In genomic region chr11:105641433-105641832, GRCh38 we compare ENCODE assay signal across 1 cellular context.
TF ChIP-seq lines count a peak whose summit lies in the region.

No MANE protein-coding gene starts in this region.

TF ChIP-seq in IMR-90, 13 proteins besides CTCF, POLR2A, EP300 and RAD21:
- TF ChIP-seq NFE2L2 (IDR thresholded peaks at IDR 0.05; ENCODE audit: low read depth, low read length) (no peak), MXI1 (IDR thresholded peaks at IDR 0.05; ENCODE audit: borderline replicate concordance, low read depth, low read length) (no peak), CEBPB (IDR thresholded peaks at IDR 0.05; ENCODE audit: low read depth, low read length) (no peak), MAZ (IDR thresholded peaks at IDR 0.05; ENCODE audit: borderline replicate concordance, low read depth, low read length) (no peak), BHLHE40 (IDR thresholded peaks at IDR 0.05; ENCODE audit: low read depth, low read length) (no peak)
- TF ChIP-seq, protein P1, sequence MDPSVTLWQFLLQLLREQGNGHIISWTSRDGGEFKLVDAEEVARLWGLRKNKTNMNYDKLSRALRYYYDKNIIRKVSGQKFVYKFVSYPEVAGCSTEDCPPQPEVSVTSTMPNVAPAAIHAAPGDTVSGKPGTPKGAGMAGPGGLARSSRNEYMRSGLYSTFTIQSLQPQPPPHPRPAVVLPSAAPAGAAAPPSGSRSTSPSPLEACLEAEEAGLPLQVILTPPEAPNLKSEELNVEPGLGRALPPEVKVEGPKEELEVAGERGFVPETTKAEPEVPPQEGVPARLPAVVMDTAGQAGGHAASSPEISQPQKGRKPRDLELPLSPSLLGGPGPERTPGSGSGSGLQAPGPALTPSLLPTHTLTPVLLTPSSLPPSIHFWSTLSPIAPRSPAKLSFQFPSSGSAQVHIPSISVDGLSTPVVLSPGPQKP (IDR thresholded peaks at IDR 0.05; ENCODE audit: borderline replicate concordance, low read depth, low read length) = no peak
